In genomic region chr17:80832888-80833583, GRCh38 we compare ENCODE assay signal across 8 cellular contexts.
A peak's percentile ranks its signal among the peaks of the same experiment; 100 is the strongest.
DNase-seq lines count a peak whose midpoint lies in the region.

No MANE protein-coding gene starts in this region.

- H3K4me1 ChIP-seq in SJCRH30, result peaks cover 14% of the 10 kb centered on the region
- peaks cover 4 to 26% (median 21%) of the 10 kb centered on the region in 5 donors for H3K4me1 ChIP-seq in subcutaneous abdominal adipose tissue (ENCODE audit: control insufficient read depth in 5 of 5, insufficient read depth in 5 of 5, low read length in 5 of 5)

- no peaks in the 10 kb centered on the region for H3K36me3 ChIP-seq in H7 (replicated peaks; ENCODE audit: control insufficient read depth, insufficient read depth, low read length)
- H3K36me3 ChIP-seq in MG63, result peaks cover 18% of the 10 kb centered on the region
- H3K36me3 ChIP-seq in SJCRH30, result no peaks in the 10 kb centered on the region
- peaks cover 0 to 20% (median 2%) of the 10 kb centered on the region in 5 donors for H3K36me3 ChIP-seq in subcutaneous abdominal adipose tissue (ENCODE audit: control insufficient read depth in 5 of 5, insufficient read depth in 5 of 5, low read length in 5 of 5)

- H3K9ac ChIP-seq in subcutaneous abdominal adipose tissue (ENCODE audit: low read length in 5 of 5), result peak overlapping the region in 4 of 5 donors; percentile 34 to 77 (median 72)

- H3K4me3 ChIP-seq in H7 (ENCODE audit: insufficient read depth, low read depth, low read length) (peak overlapping the region; percentile 24), MG63 (peak overlapping the region; percentile 40), SJCRH30 (peak overlapping the region; percentile 52), subcutaneous abdominal adipose tissue (ENCODE audit: low read depth in 1 of 5, low read length in 5 of 5) (peak overlapping the region; percentile 50 to 70 (median 59))

- DNase-seq in ELF-1 (ENCODE audit: low read depth, low spot score), result peak; percentile 98
- DNase-seq in H7, result peak; percentile 97
- DNase-seq in MG63, result peak; percentile 99
- DNase-seq in SJCRH30, result peak; percentile 100
- peak; percentile 88 for DNase-seq in activated naive CD4-positive, alpha-beta T cell treated with anti-CD3 and anti-CD28 coated beads, Interleukin-2, amount 50 U/mL, for 16 hours
- peak; percentile 93 for DNase-seq in glomerular endothelial cell (ENCODE audit: extremely low read depth, low read depth, low spot score)
- peak; percentile 96 for DNase-seq in non-pigmented ciliary epithelial cell (ENCODE audit: low read depth)

- H3K27ac ChIP-seq in SJCRH30, result peak overlapping the region; percentile 89
- peak overlapping the region; percentile 79 for H3K27ac ChIP-seq in subcutaneous abdominal adipose tissue (ENCODE audit: low read depth, low read length)

- H3K9me3 ChIP-seq in MG63 (no peaks in the 10 kb centered on the region), SJCRH30 (replicated peaks) (no peaks in the 10 kb centered on the region), subcutaneous abdominal adipose tissue (ENCODE audit: control insufficient read depth in 5 of 5, low read length in 5 of 5) (no peaks in the 10 kb centered on the region)

- no peaks in the 10 kb centered on the region for H3K27me3 ChIP-seq in H7 (ENCODE audit: control insufficient read depth, insufficient read depth, low read length)
- H3K27me3 ChIP-seq in MG63, result no peaks in the 10 kb centered on the region
- H3K27me3 ChIP-seq in SJCRH30, result no peaks in the 10 kb centered on the region
- no peaks in the 10 kb centered on the region for H3K27me3 ChIP-seq in subcutaneous abdominal adipose tissue (ENCODE audit: control insufficient read depth in 5 of 5, insufficient read depth in 4 of 5, low read length in 5 of 5)

Comparison
In these comparisons a context has a peak if more than half of its experiments do, and no peak if none do; other contexts are left out.
1. Peak in every context shown above with its lines: DNase-seq, H3K4me3 ChIP-seq and H3K27ac ChIP-seq.